1 cellular context compared by ENCODE assay signal in genomic region chr6:56172144-56172543, GRCh38.
A peak's percentile ranks its signal among the peaks of the same experiment; 100 is the strongest.
TF ChIP-seq lines count a peak whose summit lies in the region.

No MANE protein-coding gene starts in this region.

TF ChIP-seq in HEK293, 187 proteins besides CTCF, POLR2A, EP300 and RAD21 (continued from another document):
- TF ChIP-seq INSM2 (tag by site-specific recombination; IDR thresholded peaks at IDR 0.05): no peak
- peak; percentile 100 for TF ChIP-seq TRIM28 (IDR thresholded peaks at IDR 0.05; ENCODE audit: borderline replicate concordance, low read length)
- TF ChIP-seq PRDM2 (tag by site-specific recombination; IDR thresholded peaks at IDR 0.05; ENCODE audit: borderline replicate concordance): no peak
